In genomic region chr11:74319139-74319538, GRCh38 we compare ENCODE assay signal across 1 cellular context.
TF ChIP-seq lines count a peak whose summit lies in the region.

No MANE protein-coding gene starts in this region.

TF ChIP-seq in GM23338, 12 proteins besides CTCF, POLR2A, EP300 and RAD21 (continued from another document):
- TF ChIP-seq ZNF462 (CRISPR knock-in tag; IDR thresholded peaks at IDR 0.05): no peak
- TF ChIP-seq STAT1 (IDR thresholded peaks at IDR 0.05; ENCODE audit: unreplicated experiment): no peak
- no peak for TF ChIP-seq ZNF114 (CRISPR knock-in tag; IDR thresholded peaks at IDR 0.05)
- no peak for TF ChIP-seq EZH2 (IDR thresholded peaks at IDR 0.05; ENCODE audit: low read depth, unreplicated experiment)
- TF ChIP-seq EZH2phosphoT487 (IDR thresholded peaks at IDR 0.05; ENCODE audit: unreplicated experiment): no peak
- TF ChIP-seq ZNF331 (CRISPR knock-in tag; IDR thresholded peaks at IDR 0.05; ENCODE audit: low read depth): no peak
